Comparison of ENCODE assay signal across 8 cellular contexts in the genomic region with DNA sequence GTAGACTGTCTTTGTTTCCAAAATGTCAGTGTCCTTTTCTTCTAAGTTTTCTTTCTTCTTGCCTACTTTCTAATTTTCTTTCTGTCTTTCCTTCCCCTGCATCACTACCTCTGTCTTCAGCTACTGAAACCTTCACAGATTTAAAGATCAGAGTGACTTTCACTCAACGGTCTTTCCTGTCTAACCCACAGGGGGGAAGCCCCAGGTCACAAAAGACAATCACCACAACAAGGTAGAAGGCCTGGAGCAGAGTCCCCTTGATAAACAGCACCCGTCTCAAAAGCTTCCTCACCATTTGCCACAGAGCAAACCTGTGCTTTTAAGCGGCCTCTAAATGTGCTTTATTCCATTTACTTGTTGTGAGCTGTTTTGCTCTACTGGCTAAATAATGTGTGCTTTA.
A peak's percentile ranks its signal among the peaks of the same experiment; 100 is the strongest.
DNase-seq lines count a peak whose midpoint lies in the region; ATAC-seq and TF ChIP-seq lines count a peak whose summit lies in the region.

No MANE protein-coding gene starts in this region.

- H3K36me3 ChIP-seq in suprapubic skin = no peaks in the 10 kb centered on the region

- no peak overlapping the region for H3K4me3 ChIP-seq in suprapubic skin

- 43% methylated on average over 3 of the region's 3 CpGs for WGBS in suprapubic skin

- DNase-seq in NCI-H146 (lab: John Stamatoyannopoulos, UW) (peak; percentile 45), NCI-H146 treated with DMSO at 0.1 percent for 48 hours (lab: John Stamatoyannopoulos, UW; ENCODE audit: unreplicated experiment) (no peak), left lobe of liver (ENCODE audit: low spot score) (no peak), NCI-H2029 (lab: John Stamatoyannopoulos, UW) (no peak), suprapubic skin (ENCODE audit: low spot score in 2 of 2) (no peak)
- DNase-seq in activated CD4-positive, alpha-beta T cell treated with anti-CD3 and anti-CD28 coated beads, Interleukin-2, amount 50 U/mL, for 48 hours = peak; percentile 4 to 11
- peak in 2 of 3 donors; percentile 8 to 9 for DNase-seq in stimulated activated CD4-positive, alpha-beta T cell treated with anti-CD3 and anti-CD28 coated beads, TNF-alpha, amount 100 ng/mL, for 1 hour (ENCODE audit: low read depth in 3 of 3, low spot score in 1 of 3)

- H3K9me3 ChIP-seq in suprapubic skin = no peaks in the 10 kb centered on the region

- no peaks in the 10 kb centered on the region for H3K27me3 ChIP-seq in suprapubic skin

- no peak for TF ChIP-seq POLR2A in suprapubic skin (IDR thresholded peaks at IDR 0.05)

- TF ChIP-seq CTCF in suprapubic skin (IDR thresholded peaks at IDR 0.05) = no peak

- TF ChIP-seq EP300 in suprapubic skin (IDR thresholded peaks at IDR 0.05) = no peak

- peaks cover 5% of the 10 kb centered on the region for H3K4me1 ChIP-seq in suprapubic skin

- ATAC-seq in HG03060 (IDR thresholded peaks at IDR 0.05; ENCODE audit: low read depth, unreplicated experiment) (peak; percentile 97), left lobe of liver (no peak)

- no peak overlapping the region for H3K27ac ChIP-seq in suprapubic skin

Comparison
In these comparisons a context has a peak if more than half of its experiments do, and no peak if none do; other contexts are left out.
1. DNase-seq: peak in NCI-H146 (single experiment), activated CD4-positive, alpha-beta T cell treated with anti-CD3 and anti-CD28 coated beads, Interleukin-2, amount 50 U/mL, for 48 hours (2 of 2) and stimulated activated CD4-positive, alpha-beta T cell treated with anti-CD3 and anti-CD28 coated beads, TNF-alpha, amount 100 ng/mL, for 1 hour (2 of 3); none in NCI-H146 treated with DMSO at 0.1 percent for 48 hours (single experiment), left lobe of liver (single experiment), NCI-H2029 (single experiment) and suprapubic skin (0 of 2).